ENCODE assay signal across 17 cellular contexts in the genomic region with DNA sequence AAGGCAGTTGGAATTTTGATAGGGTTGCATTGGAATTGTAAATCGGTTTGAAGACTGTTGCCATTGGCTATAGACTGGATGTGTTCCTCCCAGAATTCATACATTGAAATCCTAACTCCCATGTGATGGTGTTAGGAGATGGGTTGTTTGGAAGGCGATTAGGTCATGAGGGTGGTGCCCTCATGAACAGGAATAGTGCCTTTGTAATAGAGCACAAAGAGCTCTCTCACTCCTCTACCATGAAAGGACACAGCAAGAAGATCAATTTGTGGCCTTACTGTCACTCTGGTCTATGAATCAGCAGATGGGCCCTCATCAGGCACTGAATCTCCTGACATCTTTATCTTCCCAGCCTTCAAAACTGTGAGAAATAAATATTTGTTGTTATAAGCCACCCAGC.
A peak's percentile ranks its signal among the peaks of the same experiment; 100 is the strongest.
DNase-seq lines count a peak whose midpoint lies in the region; FAIRE-seq lines count a peak whose summit lies in the region.
"Had no signal": no experiment of that assay in that cellular context is flagged by ENCODE, and none has a peak within 500 bp of the region (broad histone marks: within the 10 kb centered on the region; RNA-seq: fewer than 3 reads in every experiment).

No MANE protein-coding gene starts in this region.

- DNase-seq in COLO829 (ENCODE audit: low spot score) = peak; percentile 17
- no peak for DNase-seq in HTR-8/SVneo (ENCODE audit: insufficient read length, low spot score)
- DNase-seq in foreskin melanocyte = peak; percentile 79
- DNase-seq in pons (ENCODE audit: low spot score) = peak; percentile 3
- no peak for DNase-seq in HUDEP-2 (lab: John Stamatoyannopoulos, UW; ENCODE audit: unreplicated experiment in 76 of 76)
- no peak for DNase-seq in GDM1 (lab: John Stamatoyannopoulos, UW)
- DNase-seq in NCI-H345 (lab: John Stamatoyannopoulos, UW) = no peak
- no peak for DNase-seq in T1000 (lab: John Stamatoyannopoulos, UW)
- DNase-seq: BE2C; C1 segment of cervical spinal cord; CD4-positive, CD25-positive, alpha-beta regulatory T cell; DMS79 treated with DMSO at 0.1 percent for 48 hours; H9; IMR-90 had no signal

- peak; percentile 79 for FAIRE-seq in HTR-8/SVneo (lab: Jason Lieb, UNC)
- FAIRE-seq: GM12891, H1, K562 had no signal

Comparison
In these comparisons a context has a peak if more than half of its experiments do, and no peak if none do; other contexts are left out.
1. DNase-seq: peak in COLO829 (single experiment), foreskin melanocyte (single experiment) and pons (single experiment); none in HTR-8/SVneo (single experiment), HUDEP-2 (0 of 76), GDM1 (single experiment), NCI-H345 (single experiment) and T1000 (single experiment).